ENCODE assay signal across 8 cellular contexts in genomic region chr6:148700713-148701392, GRCh38. TPM values are rescaled to one million over a fixed set of nuclear protein-coding genes. Genes with fewer than 3 reads are reported as not detected.
DNase-seq lines count a peak whose midpoint lies in the region; ATAC-seq, FAIRE-seq and TF ChIP-seq lines count a peak whose summit lies in the region.

No MANE protein-coding gene starts in this region.

- no peaks in the 10 kb centered on the region for H3K36me3 ChIP-seq in sigmoid colon

- no peak for TF ChIP-seq CTCF in sigmoid colon (IDR thresholded peaks at IDR 0.05)

- TF ChIP-seq POLR2A in sigmoid colon (IDR thresholded peaks at IDR 0.05): no peak

- H3K4me1 ChIP-seq in sigmoid colon: peaks cover 0 to 25% (median 18%) of the 10 kb centered on the region in 4 donors

- FAIRE-seq in HTR-8/SVneo (lab: Jason Lieb, UNC): no peak

- H3K36me3 Mint-ChIP-seq in activated CD4-positive, alpha-beta memory T cell treated with anti-CD3 and anti-CD28 coated beads for 36 hours: no peaks in the 10 kb centered on the region

- no peak overlapping the region for H3K27ac Mint-ChIP-seq in activated CD4-positive, alpha-beta memory T cell treated with anti-CD3 and anti-CD28 coated beads for 36 hours

- H3K27me3 Mint-ChIP-seq in activated CD4-positive, alpha-beta memory T cell treated with anti-CD3 and anti-CD28 coated beads for 36 hours: peaks cover 2% of the 10 kb centered on the region

- H3K9me3 ChIP-seq in sigmoid colon: no peaks in the 10 kb centered on the region

- peak overlapping the region; percentile 4 to 43 (median 39) for H3K4me3 ChIP-seq in sigmoid colon

- POLR2A ChIA-PET in activated CD4-positive, alpha-beta memory T cell treated with anti-CD3 and anti-CD28 coated beads for 36 hours (lab: Charles Lee): interaction anchor here (0.6 kb wide), 1 partner anchor 272 kb away, joined by 3 read pairs; no protein-coding TSS in a partner anchor

- ATAC-seq in GM19351 (IDR thresholded peaks at IDR 0.05; ENCODE audit: unreplicated experiment) (peak; percentile 77), HG03521 (IDR thresholded peaks at IDR 0.05; ENCODE audit: unreplicated experiment) (peak; percentile 76), GM21825 (IDR thresholded peaks at IDR 0.05; ENCODE audit: unreplicated experiment) (no peak)

- DNase-seq in COLO829 (ENCODE audit: low spot score) (peak; percentile 27), germinal center (ENCODE audit: low spot score) (peak; percentile 54), sigmoid colon (no peak), HTR-8/SVneo (ENCODE audit: insufficient read length, low spot score) (no peak)
- no peak for DNase-seq in activated CD4-positive, alpha-beta memory T cell treated with anti-CD3 and anti-CD28 coated beads for 36 hours

- H3K9me3 Mint-ChIP-seq in activated CD4-positive, alpha-beta memory T cell treated with anti-CD3 and anti-CD28 coated beads for 36 hours: peaks cover 8% of the 10 kb centered on the region

- WGBS in sigmoid colon, 2 donors: 7 to 22% methylated on average over 9 of the region's 9 CpGs

- H3K27ac ChIP-seq in sigmoid colon: peak overlapping the region in 3 of 4 donors; percentile 59 to 68 (median 67)

- CTCF ChIA-PET in activated CD4-positive, alpha-beta memory T cell treated with anti-CD3 and anti-CD28 coated beads for 36 hours (lab: Charles Lee): interaction anchor here (1.1 kb wide), 1 partner anchor 248 kb away, joined by 3 read pairs; no protein-coding TSS in a partner anchor

- peak overlapping the region; percentile 63 for H3K4me3 Mint-ChIP-seq in activated CD4-positive, alpha-beta memory T cell treated with anti-CD3 and anti-CD28 coated beads for 36 hours

- no peak for TF ChIP-seq EP300 in sigmoid colon (IDR thresholded peaks at IDR 0.05)

- H3K27me3 ChIP-seq in sigmoid colon: no peaks in the 10 kb centered on the region

- H3K4me1 Mint-ChIP-seq in activated CD4-positive, alpha-beta memory T cell treated with anti-CD3 and anti-CD28 coated beads for 36 hours (ENCODE audit: low read depth): peaks cover 4% of the 10 kb centered on the region

- intact Hi-C loops in activated CD4-positive, alpha-beta memory T cell treated with anti-CD3 and anti-CD28 coated beads for 36 hours (cut with micrococcal nuclease): loop anchor here (10.0 kb wide), 1 partner anchor 126 kb away; no protein-coding TSS in a partner anchor
- intact Hi-C loops in sigmoid colon (cut with DNase I): no loop called here

RNA-seq across cellular contexts. Expression of gene UST, which starts 46.0 kb away (rescaled TPM):
- 1 to 10 TPM; 3.7 to 4.9 TPM for total RNA-seq in activated CD4-positive, alpha-beta memory T cell treated with anti-CD3 and anti-CD28 coated beads for 36 hours
- total RNA-seq in sigmoid colon: 10 to 100 TPM; 21.8 to 35.2 (median 24.5) TPM
- 1 to 10 TPM in 2 of 3 donors, under 1 TPM in 1; 0.46 to 4.2 (median 3.3) TPM for polyA plus RNA-seq in sigmoid colon

Comparison
In these comparisons a context has a peak if more than half of its experiments do, and no peak if none do; other contexts are left out.
1. DNase-seq: peak in COLO829 (single experiment) and germinal center (single experiment); none in activated CD4-positive, alpha-beta memory T cell treated with anti-CD3 and anti-CD28 coated beads for 36 hours (single experiment), sigmoid colon (single experiment) and HTR-8/SVneo (single experiment).